Comparison of ENCODE assay signal across 1 cellular context in the genomic region with DNA sequence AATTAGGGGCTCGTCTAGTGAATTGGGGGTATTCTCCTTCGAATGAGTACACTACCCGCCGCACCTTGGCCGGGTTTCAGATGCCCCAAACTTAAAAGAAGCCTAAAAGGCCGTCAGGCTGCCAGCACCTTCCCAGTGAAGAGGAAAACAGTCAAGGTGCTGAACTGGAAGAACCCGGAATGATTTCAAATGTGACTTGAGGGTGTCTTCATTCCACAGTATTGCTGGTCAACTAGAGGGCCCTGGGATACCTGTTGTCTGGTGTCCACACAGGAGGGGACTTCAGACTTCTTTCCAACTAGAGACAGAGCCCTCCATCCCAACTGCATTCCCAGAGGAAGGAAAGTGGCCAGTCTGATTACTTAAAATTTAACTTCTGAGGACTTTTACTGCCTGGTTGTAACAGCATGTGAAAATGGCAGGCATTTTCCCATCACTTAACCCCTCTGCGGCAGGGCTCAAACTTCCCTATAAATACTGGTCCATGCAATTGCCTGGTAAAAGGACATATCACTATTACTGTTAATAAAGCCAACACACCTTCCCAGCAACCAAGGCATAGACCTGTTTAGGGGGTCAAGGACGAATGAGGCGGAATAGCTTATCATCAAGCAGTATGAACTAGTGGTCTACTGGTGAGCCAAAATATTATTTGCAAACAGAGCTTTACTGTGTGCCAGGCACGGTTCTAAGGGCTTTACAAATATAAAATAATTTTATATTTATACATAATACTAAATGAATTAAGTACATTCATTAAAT.
TF ChIP-seq lines count a peak whose summit lies in the region.

No MANE protein-coding gene starts in this region.

TF ChIP-seq in H1, 55 proteins besides CTCF, POLR2A, EP300 and RAD21:
- TF ChIP-seq TAF1 (IDR thresholded peaks at IDR 0.05; ENCODE audit: low read depth, low read length) (peak; percentile 11; the same call in 1 of the 2 replicates), BRCA1 (IDR thresholded peaks at IDR 0.05; ENCODE audit: low read depth, low read length) (no peak)
